ENCODE assay signal across 8 cellular contexts in genomic region chr16:12271006-12271405, GRCh38.
DNase-seq lines count a peak whose midpoint lies in the region; ATAC-seq and TF ChIP-seq lines count a peak whose summit lies in the region.

No MANE protein-coding gene starts in this region.

- H4K8ac ChIP-seq in trophoblast cell (ENCODE audit: low read depth, low read length): no peak overlapping the region

- no peak overlapping the region for H3K4me2 ChIP-seq in trophoblast cell (ENCODE audit: low read length)

- no peak overlapping the region for H2AK5ac ChIP-seq in trophoblast cell (ENCODE audit: low read length)

- no peak for TF ChIP-seq CTCF in omental fat pad (IDR thresholded peaks at IDR 0.05)

- H2AFZ ChIP-seq in trophoblast cell (ENCODE audit: insufficient read depth, low read length, poor library complexity): no peak overlapping the region

- H3K18ac ChIP-seq in trophoblast cell (ENCODE audit: low read length): no peak overlapping the region

- H2BK5ac ChIP-seq in trophoblast cell (ENCODE audit: low read depth, low read length, poor library complexity): no peak overlapping the region

- H2BK120ac ChIP-seq in trophoblast cell (ENCODE audit: insufficient read depth, low read length, poor library complexity): no peak overlapping the region

- ATAC-seq in GM18511 (IDR thresholded peaks at IDR 0.05; ENCODE audit: unreplicated experiment): no peak
- no peak for ATAC-seq in omental fat pad (ENCODE audit: low FRiP score)

- H4K91ac ChIP-seq in trophoblast cell (ENCODE audit: low read depth, low read length): no peak overlapping the region

- H3K23ac ChIP-seq in trophoblast cell (ENCODE audit: low read length): no peak overlapping the region

- no CpG with 5 or more reads among the region's 6 CpGs for WGBS in trophoblast cell (ENCODE audit: extremely low coverage, insufficient coverage, insufficient read length)

- H3K4ac ChIP-seq in trophoblast cell (ENCODE audit: low read depth, low read length): no peak overlapping the region

- H3K4me3 ChIP-seq in trophoblast cell (ENCODE audit: low read depth, low read length): no peak overlapping the region

- no peaks in the 10 kb centered on the region for H3K79me2 ChIP-seq in trophoblast cell (ENCODE audit: control insufficient read depth, insufficient read depth, low read length, poor library complexity)

- no peaks in the 10 kb centered on the region for H3K27me3 ChIP-seq in trophoblast cell (ENCODE audit: insufficient read depth, low read length)

- no peak overlapping the region for H3K9ac ChIP-seq in trophoblast cell (ENCODE audit: low read length)

- H3K4me1 ChIP-seq in trophoblast cell (ENCODE audit: control insufficient read depth in 1 of 2, insufficient read depth in 2 of 2, low read length in 2 of 2): no peaks in the 10 kb centered on the region

- H3K27ac ChIP-seq in trophoblast cell (ENCODE audit: low read depth, low read length): no peak overlapping the region

- no peaks in the 10 kb centered on the region for H3K36me3 ChIP-seq in trophoblast cell (ENCODE audit: control insufficient read depth in 1 of 2, insufficient read depth in 2 of 2, low read length in 2 of 2)

- no peak overlapping the region for H4K12ac ChIP-seq in trophoblast cell (ENCODE audit: low read depth, low read length)

- peaks cover 2% of the 10 kb centered on the region for H3K9me3 ChIP-seq in trophoblast cell (ENCODE audit: insufficient read depth, low read depth, low read length)

- peak; percentile 44 for DNase-seq in DMS153 (lab: John Stamatoyannopoulos, UW)
- no peak for DNase-seq in DMS153 treated with DMSO at 0.1 percent for 48 hours (lab: John Stamatoyannopoulos, UW; ENCODE audit: unreplicated experiment)
- peak; percentile 41 for DNase-seq in NCI-H2227 treated with DMSO at 0.1 percent for 48 hours (lab: John Stamatoyannopoulos, UW)
- DNase-seq in fibroblast of gingiva (ENCODE audit: low read depth): peak; percentile 34
- peak; percentile 54 to 62 for DNase-seq in trophoblast cell
- no peak for DNase-seq in omental fat pad (ENCODE audit: low spot score)
- no peak for DNase-seq in stimulated activated CD4-positive, alpha-beta T cell treated with anti-CD3 and anti-CD28 coated beads, Interleukin-2, amount 100 ng/mL, for 48 hours

- H3K14ac ChIP-seq in trophoblast cell (ENCODE audit: low read length): no peak overlapping the region

- H2BK12ac ChIP-seq in trophoblast cell (ENCODE audit: low read length): no peak overlapping the region

- no peaks in the 10 kb centered on the region for H3K79me1 ChIP-seq in trophoblast cell (ENCODE audit: low read length)

Comparison
In these comparisons a context has a peak if more than half of its experiments do, and no peak if none do; other contexts are left out.
1. DNase-seq: peak in DMS153 (single experiment), NCI-H2227 treated with DMSO at 0.1 percent for 48 hours (single experiment), fibroblast of gingiva (single experiment) and trophoblast cell (2 of 2); none in DMS153 treated with DMSO at 0.1 percent for 48 hours (single experiment), omental fat pad (single experiment) and stimulated activated CD4-positive, alpha-beta T cell treated with anti-CD3 and anti-CD28 coated beads, Interleukin-2, amount 100 ng/mL, for 48 hours (0 of 2).